In genomic region chr11:72828081-72828567, GRCh38 we compare ENCODE assay signal across 9 cellular contexts. TPM values are rescaled to one million over a fixed set of nuclear protein-coding genes. Genes with fewer than 3 reads are reported as not detected.
A peak's percentile ranks its signal among the peaks of the same experiment; 100 is the strongest.
DNase-seq lines count a peak whose midpoint lies in the region; ATAC-seq, FAIRE-seq and TF ChIP-seq lines count a peak whose summit lies in the region.
"Had no signal": no experiment of that assay in that cellular context is flagged by ENCODE, and none has a peak within 500 bp of the region (broad histone marks: within the 10 kb centered on the region; RNA-seq: fewer than 3 reads in every experiment).

No MANE protein-coding gene starts in this region.

- DNase-seq in CD14-positive monocyte (ENCODE audit: low spot score) (peak; percentile 70), HT-29 (ENCODE audit: low spot score) (peak; percentile 40), amniotic epithelial cell (ENCODE audit: low read depth) (peak; percentile 56), kidney (no peak), middle frontal gyrus (ENCODE audit: extremely low spot score, low spot score) (no peak), neural progenitor cell (ENCODE audit: low spot score) (no peak)
- no peak for DNase-seq in natural killer cell treated with Interleukin-12 subunit alpha and Interleukin-12 subunit beta and Interleukin-15 and Interleukin-18, amount 100 ng/mL, for 72 hours (ENCODE audit: low spot score)
- DNase-seq: NCI-H526 had no signal

- H3K9ac ChIP-seq in kidney (ENCODE audit: low read length in 2 of 2) (no peak overlapping the region), neural progenitor cell (no peak overlapping the region)

- intact Hi-C loops in CD14-positive monocyte (cut with micrococcal nuclease) = no loop called here
- intact Hi-C loops in kidney (cut with DNase I) = no loop called here

- TF ChIP-seq CTCF in CD14-positive monocyte (IDR thresholded peaks at IDR 0.05) = no peak
- no peak for TF ChIP-seq CTCF in kidney (IDR thresholded peaks at IDR 0.05; ENCODE audit: borderline replicate concordance, extremely low read depth, insufficient read depth)
- TF ChIP-seq CTCF in neural progenitor cell (IDR thresholded peaks at IDR 0.05) = no peak

- H3K27ac Mint-ChIP-seq in CD14-positive monocyte = peak overlapping the region; percentile 88 to 93 (median 92)
- peak overlapping the region; percentile 81 to 90 for H3K27ac Mint-ChIP-seq in natural killer cell treated with Interleukin-12 subunit alpha and Interleukin-12 subunit beta and Interleukin-15 and Interleukin-18, amount 100 ng/mL, for 72 hours
- H3K27ac Mint-ChIP-seq in neural progenitor cell = no peak overlapping the region

- no peaks in the 10 kb centered on the region for H3F3A ChIP-seq in neural progenitor cell (ENCODE audit: low read depth)

- H3K79me2 ChIP-seq in neural progenitor cell (ENCODE audit: low read depth) = no peaks in the 10 kb centered on the region

- H3K27me3 Mint-ChIP-seq in CD14-positive monocyte (ENCODE audit: low read depth in 3 of 3) (peaks cover 0 to 2% (median 0%) of the 10 kb centered on the region in 3 donors), neural progenitor cell (ENCODE audit: insufficient read depth, low read depth) (peaks cover 4% of the 10 kb centered on the region)
- no peaks in the 10 kb centered on the region for H3K27me3 Mint-ChIP-seq in natural killer cell treated with Interleukin-12 subunit alpha and Interleukin-12 subunit beta and Interleukin-15 and Interleukin-18, amount 100 ng/mL, for 72 hours

- no peak overlapping the region for H3K4me3 ChIP-seq in kidney (ENCODE audit: low read length in 2 of 2)
- no peak overlapping the region for H3K4me3 ChIP-seq in neural progenitor cell

- no peak overlapping the region for H3K4me2 ChIP-seq in neural progenitor cell

- no peak for FAIRE-seq in kidney (lab: Jason Lieb, UNC)

- H3K36me3 ChIP-seq in kidney (ENCODE audit: control insufficient read depth in 1 of 2, insufficient read depth in 2 of 2, low read length in 2 of 2) = no peaks in the 10 kb centered on the region
- H3K36me3 ChIP-seq in neural progenitor cell = no peaks in the 10 kb centered on the region

- H3K27ac ChIP-seq in kidney (ENCODE audit: low read depth in 2 of 2, low read length in 2 of 2) = peak overlapping the region in 1 of 2 donors; percentile 60
- H3K27ac ChIP-seq in neural progenitor cell = no peak overlapping the region

- peak overlapping the region; percentile 60 to 61 for H3K4me3 Mint-ChIP-seq in CD14-positive monocyte
- H3K4me3 Mint-ChIP-seq in natural killer cell treated with Interleukin-12 subunit alpha and Interleukin-12 subunit beta and Interleukin-15 and Interleukin-18, amount 100 ng/mL, for 72 hours = peak overlapping the region; percentile 62
- no peak overlapping the region for H3K4me3 Mint-ChIP-seq in neural progenitor cell

- H3K9me3 Mint-ChIP-seq in CD14-positive monocyte = no peaks in the 10 kb centered on the region
- no peaks in the 10 kb centered on the region for H3K9me3 Mint-ChIP-seq in natural killer cell treated with Interleukin-12 subunit alpha and Interleukin-12 subunit beta and Interleukin-15 and Interleukin-18, amount 100 ng/mL, for 72 hours
- no peaks in the 10 kb centered on the region for H3K9me3 Mint-ChIP-seq in neural progenitor cell

- H2AFZ ChIP-seq in neural progenitor cell (replicated peaks) = no peak overlapping the region

- no peaks in the 10 kb centered on the region for H4K20me1 ChIP-seq in neural progenitor cell (ENCODE audit: low read depth)

- H3K4me1 Mint-ChIP-seq in CD14-positive monocyte (peaks cover 52% of the 10 kb centered on the region), neural progenitor cell (peaks cover 13% of the 10 kb centered on the region)
- peaks cover 30 to 33% of the 10 kb centered on the region in 2 donors for H3K4me1 Mint-ChIP-seq in natural killer cell treated with Interleukin-12 subunit alpha and Interleukin-12 subunit beta and Interleukin-15 and Interleukin-18, amount 100 ng/mL, for 72 hours (ENCODE audit: low read depth in 2 of 2)

- ATAC-seq in natural killer cell treated with Interleukin-12 subunit alpha and Interleukin-12 subunit beta and Interleukin-15 and Interleukin-18, amount 100 ng/mL, for 72 hours = peak; percentile 69 to 74
- ATAC-seq in GM21528 (IDR thresholded peaks at IDR 0.05; ENCODE audit: low FRiP score, unreplicated experiment) = no peak

- H3K27me3 ChIP-seq in neural progenitor cell = no peaks in the 10 kb centered on the region

- H3K36me3 Mint-ChIP-seq in CD14-positive monocyte = peaks cover 73 to 96% of the 10 kb centered on the region in 2 donors
- H3K36me3 Mint-ChIP-seq in natural killer cell treated with Interleukin-12 subunit alpha and Interleukin-12 subunit beta and Interleukin-15 and Interleukin-18, amount 100 ng/mL, for 72 hours = no peaks in the 10 kb centered on the region
- H3K36me3 Mint-ChIP-seq in neural progenitor cell = peaks cover 4% of the 10 kb centered on the region

- H3K9me3 ChIP-seq in kidney (ENCODE audit: control insufficient read depth in 1 of 2, low read length in 2 of 2) (no peaks in the 10 kb centered on the region), neural progenitor cell (ENCODE audit: low read depth) (no peaks in the 10 kb centered on the region)

- H3K4me1 ChIP-seq in kidney (ENCODE audit: control insufficient read depth in 1 of 2, insufficient read depth in 1 of 2, low read depth in 1 of 2, low read length in 2 of 2) (peaks cover 0 to 13% of the 10 kb centered on the region in 2 donors), neural progenitor cell (peaks cover 4% of the 10 kb centered on the region)

RNA-seq across cellular contexts. Expression of gene ATG16L2, which starts 13.9 kb away (rescaled TPM):
- polyA plus RNA-seq in CD14-positive monocyte (10 to 100 TPM; 36.9 to 46.8 TPM), kidney (ENCODE audit: insufficient read depth, low read depth, low replicate concordance) (16.1 TPM)
- 10.4 and 11.4 TPM in 2 replicates for total RNA-seq in HT-29 (2014; rRNA removed; shearing (Covaris generic))
- total RNA-seq in natural killer cell treated with Interleukin-12 subunit alpha and Interleukin-12 subunit beta and Interleukin-15 and Interleukin-18, amount 100 ng/mL, for 72 hours = 100 to 1,000 TPM in 1 of 2 donors, 10 to 100 TPM in 1; 74.7 to 113 TPM
- total RNA-seq in kidney (38.6 TPM), neural progenitor cell (ENCODE audit: low replicate concordance) (20.5 and 38.0 TPM in 2 replicates)

RNA-seq across cellular contexts. Expression of gene STARD10, which starts 34.3 kb away (rescaled TPM):
- polyA plus RNA-seq in CD14-positive monocyte (10 to 100 TPM; 13.6 to 15.4 TPM), kidney (ENCODE audit: insufficient read depth, low read depth, low replicate concordance) (127 TPM)
- total RNA-seq in HT-29 (2014; rRNA removed; shearing (Covaris generic)) = 1,082 and 1,283 TPM in 2 replicates
- total RNA-seq in natural killer cell treated with Interleukin-12 subunit alpha and Interleukin-12 subunit beta and Interleukin-15 and Interleukin-18, amount 100 ng/mL, for 72 hours = 10 to 100 TPM in 1 of 2 donors, 1 to 10 TPM in 1; 9.5 to 17.8 TPM
- total RNA-seq in kidney (40.7 TPM), neural progenitor cell (ENCODE audit: low replicate concordance) (13.0 and 17.7 TPM in 2 replicates)

Comparison
In these comparisons a context has a peak if more than half of its experiments do, and no peak if none do; other contexts are left out.
1. DNase-seq: peak in CD14-positive monocyte (single experiment), HT-29 (single experiment) and amniotic epithelial cell (single experiment); none in natural killer cell treated with Interleukin-12 subunit alpha and Interleukin-12 subunit beta and Interleukin-15 and Interleukin-18, amount 100 ng/mL, for 72 hours (single experiment), kidney (single experiment), middle frontal gyrus (single experiment) and neural progenitor cell (single experiment).
2. RNA of gene STARD10, which starts 34.3 kb away (total RNA-seq): 1,082 to 1,283 TPM in HT-29; 40.7 TPM in kidney (single experiment), 9.5 to 17.8 TPM in natural killer cell treated with Interleukin-12 subunit alpha and Interleukin-12 subunit beta and Interleukin-15 and Interleukin-18, amount 100 ng/mL, for 72 hours and 13.0 to 17.7 TPM in neural progenitor cell; every median in the first group is over 10 times any median in the second.